In the genomic region with DNA sequence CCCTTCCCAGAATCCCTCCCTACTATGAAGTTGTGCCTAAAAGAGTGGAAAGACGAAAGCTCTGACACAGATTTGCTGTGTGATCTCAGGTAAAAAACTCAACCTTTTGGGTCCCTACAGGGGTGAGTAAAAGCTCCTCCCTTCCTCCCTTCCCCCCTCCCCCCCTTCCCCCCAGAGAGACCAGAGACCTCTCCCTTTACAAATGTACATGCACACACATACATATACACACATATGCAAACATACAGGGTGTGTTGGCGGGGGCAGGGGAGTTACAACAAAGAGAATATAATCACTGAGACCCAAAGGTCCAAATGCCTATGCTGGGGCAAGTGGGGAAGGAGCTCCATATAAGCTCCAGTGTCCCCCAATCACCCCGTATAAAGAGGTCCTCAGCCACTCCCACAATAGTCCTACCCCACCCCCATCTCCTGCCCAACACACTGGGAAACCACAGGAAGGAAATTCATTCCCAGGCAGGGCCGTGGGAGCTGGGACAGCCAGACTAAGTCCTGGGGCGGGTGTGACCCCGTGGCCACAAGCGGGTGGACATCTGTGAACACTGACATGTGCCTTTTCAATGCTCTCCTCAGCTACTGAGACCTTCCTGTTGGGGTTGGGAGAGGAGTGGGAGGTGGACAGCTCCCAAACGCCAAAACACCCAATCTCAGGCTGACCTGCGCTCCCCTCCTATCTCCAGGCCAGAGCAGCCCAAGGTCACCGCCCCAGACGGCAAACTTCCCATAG, we compare ENCODE assay signal across 8 cellular contexts. TPM values are rescaled to one million over a fixed set of nuclear protein-coding genes. Genes with fewer than 3 reads are reported as not detected.
DNase-seq lines count a peak whose midpoint lies in the region; ATAC-seq, FAIRE-seq and TF ChIP-seq lines count a peak whose summit lies in the region.

No MANE protein-coding gene starts in this region.

- DNase-seq in GM12891 (ENCODE audit: insufficient read length, low spot score) (no peak), RWPE1 (ENCODE audit: low spot score) (no peak), erythroblast (lab: John Stamatoyannopoulos, UW) (peak; percentile 24 to 39), activated gamma-delta T cell (lab: John Stamatoyannopoulos, UW) (no peak), NCI-H1436 (lab: John Stamatoyannopoulos, UW) (no peak)

- TF ChIP-seq CTCF in RWPE1 (conservative IDR thresholded peaks at IDR 0.05; ENCODE audit: low read depth): no peak
- TF ChIP-seq CTCF in nephron (IDR thresholded peaks at IDR 0.05; ENCODE audit: unreplicated experiment in 3 of 3): no peak

- H3K36me3 Mint-ChIP-seq in nephron (ENCODE audit: low read depth): peaks cover 4% of the 10 kb centered on the region

- CTCF ChIA-PET in RWPE1 (lab: Yijun Ruan, JAX): interaction anchor here (0.6 to 1.1 kb wide), 3 partner anchors 9 to 137 kb away, joined by 3 to 5 read pairs (median 5); no protein-coding TSS in a partner anchor

- peak; percentile 45 for FAIRE-seq in GM12891 (lab: Jason Lieb, UNC)

- H3K27ac ChIP-seq in RWPE1: peak overlapping the region; percentile 99

- POLR2A ChIA-PET in RWPE1 (lab: Yijun Ruan, JAX; ENCODE audit: low non-redundant PET): no interaction called here

- H3K9me3 Mint-ChIP-seq in nephron: no peaks in the 10 kb centered on the region

- H3K27me3 Mint-ChIP-seq in nephron (ENCODE audit: low read depth): no peaks in the 10 kb centered on the region

- peak overlapping the region; percentile 95 to 98 (median 97) for H3K4me3 Mint-ChIP-seq in nephron

- H3K27ac Mint-ChIP-seq in nephron: peak overlapping the region; percentile 89 to 96 (median 92)

- no peak for TF ChIP-seq POLR2A in GM12891 (IDR thresholded peaks at IDR 0.05; ENCODE audit: low read depth, low read length)
- TF ChIP-seq POLR2A in erythroblast (IDR thresholded peaks at IDR 0.05; ENCODE audit: low read length): no peak

- H3K4me1 Mint-ChIP-seq in nephron: peaks cover 78% of the 10 kb centered on the region

- no peak for ATAC-seq in GM19023 (IDR thresholded peaks at IDR 0.05; ENCODE audit: unreplicated experiment)
- no peak for ATAC-seq in GM21737 (IDR thresholded peaks at IDR 0.05; ENCODE audit: unreplicated experiment)

TF ChIP-seq in GM12891, 5 proteins besides CTCF, POLR2A, EP300 and RAD21:
- TF ChIP-seq TAF1 (IDR thresholded peaks at IDR 0.05; ENCODE audit: low read depth, low read length) (no peak), SPI1 (IDR thresholded peaks at IDR 0.05; ENCODE audit: low read depth, low read length) (no peak), POU2F2 (IDR thresholded peaks at IDR 0.05; ENCODE audit: low read depth, low read length) (no peak), POLR2AphosphoS5 (IDR thresholded peaks at IDR 0.05; ENCODE audit: low read depth, low read length) (no peak), PAX5 (IDR thresholded peaks at IDR 0.05; ENCODE audit: insufficient read depth, low read length, severe bottlenecking) (no peak)
TF ChIP-seq in GM12891: peak in this region for 0.

RNA-seq across cellular contexts. Expression of a gene that starts 2.0 kb away (rescaled TPM):
- polyA plus RNA-seq in GM12891 (2012; ENCODE audit: low read depth, missing spikeins): 23.8 TPM

Comparison
In these comparisons a context has a peak if more than half of its experiments do, and no peak if none do; other contexts are left out.
1. DNase-seq: peak in erythroblast (2 of 2); none in GM12891 (single experiment), RWPE1 (single experiment), activated gamma-delta T cell (single experiment) and NCI-H1436 (single experiment).